ENCODE assay signal across 22 cellular contexts in genomic region chr17:41125064-41125463, GRCh38. TPM values are rescaled to one million over a fixed set of nuclear protein-coding genes. Genes with fewer than 3 reads are reported as not detected.
"Had no signal": no experiment of that assay in that cellular context is flagged by ENCODE, and none has a peak within 500 bp of the region (broad histone marks: within the 10 kb centered on the region; RNA-seq: fewer than 3 reads in every experiment).

No MANE protein-coding gene starts in this region.

- H3K27me3 ChIP-seq: SJSA1 had no signal

- DNase-seq: Kasumi-1, MM.1S, NCI-H1105, NCI-H1417, NCI-H1436 treated with DMSO at 0.1 percent for 48 hours, NCI-H1694, NCI-H187 treated with DMSO at 0.1 percent for 48 hours, NCI-H2029 treated with DMSO at 0.1 percent for 48 hours, NCI-H2107, NCI-H2227 treated with DMSO at 0.1 percent for 48 hours, NCI-H524, NCI-H526 treated with DMSO at 0.1 percent for 48 hours, NCI-H748 treated with DMSO at 0.1 percent for 48 hours, Right ventricle myocardium superior, RPMI8226, SIG-M5 had no signal

- H3K4me1 ChIP-seq: SJSA1 had no signal

- H3K4me2 ChIP-seq: KMS-11 had no signal

- H3K36me3 ChIP-seq: SJSA1 had no signal

- H3K4me3 ChIP-seq: SJSA1, SK-N-MC had no signal

- H3K9ac ChIP-seq: KMS-11 had no signal

- H3K27ac ChIP-seq: KMS-11, SJSA1, SK-N-MC had no signal

- H3K9me3 ChIP-seq: SJSA1 had no signal

RNA-seq across cellular contexts. Expression of gene KRTAP4-12, which starts 1.1 kb away (rescaled TPM):
- total RNA-seq: HT-29, M059J, NCI-H460, Right ventricle myocardium superior, SJSA1 had no signal

RNA-seq across cellular contexts. Expression of gene KRTAP4-11, which starts 6.9 kb away (rescaled TPM):
- total RNA-seq: HT-29, M059J, NCI-H460, Right ventricle myocardium superior, SJSA1 had no signal

RNA-seq across cellular contexts. Expression of gene KRTAP4-6, which starts 15.3 kb away (rescaled TPM):
- total RNA-seq: HT-29, M059J, NCI-H460, Right ventricle myocardium superior, SJSA1 had no signal

RNA-seq across cellular contexts. Expression of gene KRTAP4-9, which starts 19.9 kb away (rescaled TPM):
- total RNA-seq: HT-29, M059J, NCI-H460, Right ventricle myocardium superior, SJSA1 had no signal

RNA-seq across cellular contexts. Expression of gene KRTAP4-16, which starts 23.1 kb away (rescaled TPM):
- total RNA-seq: HT-29, M059J, NCI-H460, Right ventricle myocardium superior, SJSA1 had no signal
